18 cellular contexts compared by ENCODE assay signal in genomic region chr10:15817407-15818046, GRCh38. TPM values are rescaled to one million over a fixed set of nuclear protein-coding genes. Genes with fewer than 3 reads are reported as not detected.
DNase-seq lines count a peak whose midpoint lies in the region; ATAC-seq lines count a peak whose summit lies in the region.
"Had no signal": no experiment of that assay in that cellular context is flagged by ENCODE, and none has a peak within 500 bp of the region (broad histone marks: within the 10 kb centered on the region; RNA-seq: fewer than 3 reads in every experiment).

No MANE protein-coding gene starts in this region.

- no peak overlapping the region for H4K12ac ChIP-seq in trophoblast cell (ENCODE audit: low read depth, low read length)

- H2BK5ac ChIP-seq in trophoblast cell (ENCODE audit: low read depth, low read length, poor library complexity) = no peak overlapping the region

- H3K9ac ChIP-seq in HUES6 (ENCODE audit: low read length) = no peak overlapping the region
- no peak overlapping the region for H3K9ac ChIP-seq in trophoblast cell (ENCODE audit: low read length)

- DNase-seq in activated CD4-positive, alpha-beta T cell treated with anti-CD3 and anti-CD28 coated beads, Interleukin-2, amount 10 ng/mL, durations not matched to agents 24 days and 14 days = no peak
- DNase-seq in activated CD4-positive, alpha-beta T cell treated with anti-CD3 and anti-CD28 coated beads, Interleukin-2, amount 50 U/mL, for 4 hours = no peak
- peak; percentile 7 to 28 for DNase-seq in dermis microvascular lymphatic vessel endothelial cell (ENCODE audit: low read depth in 2 of 2)
- DNase-seq in trophoblast cell = peak; percentile 33 to 67
- DNase-seq: activated B cell treated with CpG ODN at 0.5 μM for 24 hours; activated naive CD4-positive, alpha-beta T cell treated with anti-CD3 and anti-CD28 coated beads for 36 hours; KG1; NCI-H1105 treated with DMSO at 0.1 percent for 48 hours; NK-92 treated with Interleukin-12 subunit alpha and Interleukin-12 subunit beta, amount 100 ng/mL, for 24 hours; stimulated activated CD4-positive, alpha-beta T cell treated with anti-CD3 and anti-CD28 coated beads, Interleukin-2, amount 100 ng/mL, for 48 hours; T-helper 1 cell; thyroid gland had no signal

- H3K4me3 ChIP-seq in HUES6 (ENCODE audit: low read depth, low read length) (no peak overlapping the region), trophoblast cell (ENCODE audit: low read depth, low read length) (no peak overlapping the region)
- H3K4me3 ChIP-seq: thyroid gland had no signal

- no peaks in the 10 kb centered on the region for H3K27me3 ChIP-seq in HUES6 (ENCODE audit: control insufficient read depth, insufficient read depth, low read length)
- no peaks in the 10 kb centered on the region for H3K27me3 ChIP-seq in trophoblast cell (ENCODE audit: insufficient read depth, low read length)
- H3K27me3 ChIP-seq: thyroid gland had no signal

- no peak overlapping the region for H2AFZ ChIP-seq in trophoblast cell (ENCODE audit: insufficient read depth, low read length, poor library complexity)

- no peak overlapping the region for H4K8ac ChIP-seq in trophoblast cell (ENCODE audit: low read depth, low read length)

- no peak overlapping the region for H2BK12ac ChIP-seq in trophoblast cell (ENCODE audit: low read length)

- intact Hi-C loops in activated CD4-positive, alpha-beta T cell treated with anti-CD3 and anti-CD28 coated beads, Interleukin-2, amount 10 ng/mL, durations not matched to agents 24 days and 14 days (cut with micrococcal nuclease) = no loop called here

- H3K36me3 Mint-ChIP-seq in activated CD4-positive, alpha-beta T cell treated with anti-CD3 and anti-CD28 coated beads, Interleukin-2, amount 10 ng/mL, durations not matched to agents 24 days and 14 days (ENCODE audit: low read depth) = peaks cover 29% of the 10 kb centered on the region

- H3K27me3 Mint-ChIP-seq in activated CD4-positive, alpha-beta T cell treated with anti-CD3 and anti-CD28 coated beads, Interleukin-2, amount 10 ng/mL, durations not matched to agents 24 days and 14 days = no peaks in the 10 kb centered on the region
- H3K27me3 Mint-ChIP-seq: activated B cell treated with CpG ODN at 0.5 μM for 24 hours, memory B cell had no signal

- H4K91ac ChIP-seq in trophoblast cell (ENCODE audit: low read depth, low read length) = no peak overlapping the region

- no peak overlapping the region for H3K14ac ChIP-seq in trophoblast cell (ENCODE audit: low read length)

- no peaks in the 10 kb centered on the region for H3K9me3 ChIP-seq in HUES6 (ENCODE audit: control insufficient read depth, insufficient read depth, low read depth, low read length)
- H3K9me3 ChIP-seq in trophoblast cell (ENCODE audit: insufficient read depth, low read depth, low read length) = no peaks in the 10 kb centered on the region
- H3K9me3 ChIP-seq: thyroid gland had no signal

- H3K4me3 Mint-ChIP-seq in activated CD4-positive, alpha-beta T cell treated with anti-CD3 and anti-CD28 coated beads, Interleukin-2, amount 10 ng/mL, durations not matched to agents 24 days and 14 days = no peak overlapping the region
- H3K4me3 Mint-ChIP-seq: activated B cell treated with CpG ODN at 0.5 μM for 24 hours; activated naive CD4-positive, alpha-beta T cell treated with anti-CD3 and anti-CD28 coated beads for 36 hours; memory B cell had no signal

- H3K23ac ChIP-seq in trophoblast cell (ENCODE audit: low read length) = no peak overlapping the region

- no peak overlapping the region for H3K18ac ChIP-seq in trophoblast cell (ENCODE audit: low read length)

- H3K36me3 ChIP-seq in HUES6 (ENCODE audit: control insufficient read depth, insufficient read depth, low read length) (no peaks in the 10 kb centered on the region; the same call in 1 of the 2 replicates), trophoblast cell (ENCODE audit: control insufficient read depth in 1 of 2, insufficient read depth in 2 of 2, low read length in 2 of 2) (peaks cover 2 to 4% of the 10 kb centered on the region in 2 experiments)
- H3K36me3 ChIP-seq: thyroid gland had no signal

- peak overlapping the region; percentile 40; the same call in 1 of the 2 replicates for H3K27ac ChIP-seq in HUES6 (ENCODE audit: low read depth, low read length)
- H3K27ac ChIP-seq in trophoblast cell (ENCODE audit: low read depth, low read length) = peak overlapping the region; percentile 25
- H3K27ac ChIP-seq: thyroid gland had no signal

- no peak overlapping the region for H3K4ac ChIP-seq in trophoblast cell (ENCODE audit: low read depth, low read length)

- H3K27ac Mint-ChIP-seq in activated CD4-positive, alpha-beta T cell treated with anti-CD3 and anti-CD28 coated beads, Interleukin-2, amount 10 ng/mL, durations not matched to agents 24 days and 14 days = peak overlapping the region; percentile 4
- H3K27ac Mint-ChIP-seq: activated B cell treated with CpG ODN at 0.5 μM for 24 hours; activated naive CD4-positive, alpha-beta T cell treated with anti-CD3 and anti-CD28 coated beads for 36 hours; memory B cell had no signal

- no peaks in the 10 kb centered on the region for H3K79me1 ChIP-seq in trophoblast cell (ENCODE audit: low read length)

- WGBS in trophoblast cell (ENCODE audit: extremely low coverage, insufficient coverage, insufficient read length) = no CpG with 5 or more reads among the region's 3 CpGs

- H3K9me3 Mint-ChIP-seq in activated CD4-positive, alpha-beta T cell treated with anti-CD3 and anti-CD28 coated beads, Interleukin-2, amount 10 ng/mL, durations not matched to agents 24 days and 14 days = no peaks in the 10 kb centered on the region
- H3K9me3 Mint-ChIP-seq: activated B cell treated with CpG ODN at 0.5 μM for 24 hours; activated naive CD4-positive, alpha-beta T cell treated with anti-CD3 and anti-CD28 coated beads for 36 hours; memory B cell had no signal

- H2BK120ac ChIP-seq in trophoblast cell (ENCODE audit: insufficient read depth, low read length, poor library complexity) = no peak overlapping the region

- H3K79me2 ChIP-seq in trophoblast cell (ENCODE audit: control insufficient read depth, insufficient read depth, low read length, poor library complexity) = no peaks in the 10 kb centered on the region

- H3K4me2 ChIP-seq in trophoblast cell (ENCODE audit: low read length) = no peak overlapping the region

- no peaks in the 10 kb centered on the region; the same call in 1 of the 2 replicates for H3K4me1 ChIP-seq in HUES6 (ENCODE audit: control insufficient read depth, insufficient read depth, low read length)
- peaks cover 0 to 3% of the 10 kb centered on the region in 2 experiments for H3K4me1 ChIP-seq in trophoblast cell (ENCODE audit: control insufficient read depth in 1 of 2, insufficient read depth in 2 of 2, low read length in 2 of 2)
- H3K4me1 ChIP-seq: thyroid gland had no signal

- H2AK5ac ChIP-seq in trophoblast cell (ENCODE audit: low read length) = no peak overlapping the region

- ATAC-seq in HG03045 (IDR thresholded peaks at IDR 0.05; ENCODE audit: unreplicated experiment) (no peak), HG03378 (IDR thresholded peaks at IDR 0.05; ENCODE audit: unreplicated experiment) (no peak), GM18519 (IDR thresholded peaks at IDR 0.05; ENCODE audit: low FRiP score, unreplicated experiment) (no peak)
- ATAC-seq: sciatic nerve had no signal

- peaks cover 3% of the 10 kb centered on the region for H3K4me1 Mint-ChIP-seq in activated CD4-positive, alpha-beta T cell treated with anti-CD3 and anti-CD28 coated beads, Interleukin-2, amount 10 ng/mL, durations not matched to agents 24 days and 14 days
- H3K4me1 Mint-ChIP-seq: activated B cell treated with CpG ODN at 0.5 μM for 24 hours, memory B cell had no signal

RNA-seq across cellular contexts. Expression of gene MINDY3, which starts 42.8 kb away (rescaled TPM):
- total RNA-seq in activated CD4-positive, alpha-beta T cell treated with anti-CD3 and anti-CD28 coated beads, Interleukin-2, amount 10 ng/mL, durations not matched to agents 24 days and 14 days = 16.3 and 20.1 TPM in 2 replicates
- total RNA-seq in dermis microvascular lymphatic vessel endothelial cell = 14.2 and 20.1 TPM in 2 replicates
- polyA plus RNA-seq in trophoblast cell (2013) = 13.4 and 13.8 TPM in 2 replicates

Comparison
In these comparisons a context has a peak if more than half of its experiments do, and no peak if none do; other contexts are left out.
1. DNase-seq: peak in dermis microvascular lymphatic vessel endothelial cell (2 of 2) and trophoblast cell (2 of 2); none in activated CD4-positive, alpha-beta T cell treated with anti-CD3 and anti-CD28 coated beads, Interleukin-2, amount 10 ng/mL, durations not matched to agents 24 days and 14 days (single experiment) and activated CD4-positive, alpha-beta T cell treated with anti-CD3 and anti-CD28 coated beads, Interleukin-2, amount 50 U/mL, for 4 hours (0 of 2).